19 cellular contexts compared by ENCODE assay signal in genomic region chr2:99840831-99841230, GRCh38.
"Had no signal": no experiment of that assay in that cellular context is flagged by ENCODE, and none has a peak within 500 bp of the region (broad histone marks: within the 10 kb centered on the region; RNA-seq: fewer than 3 reads in every experiment).

No MANE protein-coding gene starts in this region.

- H2AFZ ChIP-seq: neural progenitor cell had no signal

- H3K27ac Mint-ChIP-seq: naive thymus-derived CD8-positive, alpha-beta T cell; neural progenitor cell; stimulated activated naive CD8-positive, alpha-beta T cell treated with anti-CD3 and anti-CD28 coated beads, Interleukin-15, Interleukin-2, amounts not matched to agents 100 ng/mL and 50 ng/mL, for 24 hours had no signal

- H3K9me3 Mint-ChIP-seq: naive thymus-derived CD8-positive, alpha-beta T cell; stimulated activated naive CD8-positive, alpha-beta T cell treated with anti-CD3 and anti-CD28 coated beads, Interleukin-15, Interleukin-2, amounts not matched to agents 100 ng/mL and 50 ng/mL, for 24 hours had no signal

- H3K4me3 ChIP-seq: coronary artery, esophagus squamous epithelium, heart right ventricle, neural progenitor cell, ovary, right atrium auricular region, smooth muscle cell, tibial artery, upper lobe of left lung, uterus had no signal

- H3K9ac ChIP-seq: neural progenitor cell had no signal

- ATAC-seq: foreskin keratinocyte; heart right ventricle; naive thymus-derived CD8-positive, alpha-beta T cell had no signal

- H3K36me3 ChIP-seq: esophagus squamous epithelium, heart right ventricle, neural progenitor cell, ovary, right atrium auricular region, tibial artery, upper lobe of left lung, uterus had no signal

- DNase-seq: effector CD8-positive, alpha-beta T cell; esophagus squamous epithelium; foreskin keratinocyte; heart right ventricle; hypothalamus; kidney glomerular epithelial cell; naive thymus-derived CD8-positive, alpha-beta T cell; nucleus accumbens; ovary; stimulated activated CD4-positive, alpha-beta T cell treated with anti-CD3 and anti-CD28 coated beads, Interleukin-2, amount 100 ng/mL, for 48 hours; tibial artery; upper lobe of left lung; uterus had no signal

- H3K4me2 ChIP-seq: neural progenitor cell, smooth muscle cell had no signal

- H3K4me3 Mint-ChIP-seq: naive thymus-derived CD8-positive, alpha-beta T cell; neural progenitor cell; stimulated activated naive CD8-positive, alpha-beta T cell treated with anti-CD3 and anti-CD28 coated beads, Interleukin-15, Interleukin-2, amounts not matched to agents 100 ng/mL and 50 ng/mL, for 24 hours had no signal

- H3K36me3 Mint-ChIP-seq: naive thymus-derived CD8-positive, alpha-beta T cell had no signal

- H3K27ac ChIP-seq: coronary artery, epithelial cell of prostate, esophagus squamous epithelium, foreskin keratinocyte, heart right ventricle, neural progenitor cell, ovary, right atrium auricular region, tibial artery, upper lobe of left lung, uterus had no signal

- H3K9me3 ChIP-seq: esophagus squamous epithelium, heart right ventricle, ovary, right atrium auricular region, tibial artery, upper lobe of left lung, uterus had no signal

- H3K4me1 ChIP-seq: esophagus squamous epithelium, foreskin keratinocyte, heart right ventricle, neural progenitor cell, right atrium auricular region, tibial artery, upper lobe of left lung, uterus had no signal

- H3K27me3 ChIP-seq: esophagus squamous epithelium, foreskin keratinocyte, heart right ventricle, neural progenitor cell, ovary, right atrium auricular region, tibial artery, upper lobe of left lung, uterus had no signal

- H3K27me3 Mint-ChIP-seq: stimulated activated naive CD8-positive, alpha-beta T cell treated with anti-CD3 and anti-CD28 coated beads, Interleukin-15, Interleukin-2, amounts not matched to agents 100 ng/mL and 50 ng/mL, for 24 hours had no signal
